In the genomic region with DNA sequence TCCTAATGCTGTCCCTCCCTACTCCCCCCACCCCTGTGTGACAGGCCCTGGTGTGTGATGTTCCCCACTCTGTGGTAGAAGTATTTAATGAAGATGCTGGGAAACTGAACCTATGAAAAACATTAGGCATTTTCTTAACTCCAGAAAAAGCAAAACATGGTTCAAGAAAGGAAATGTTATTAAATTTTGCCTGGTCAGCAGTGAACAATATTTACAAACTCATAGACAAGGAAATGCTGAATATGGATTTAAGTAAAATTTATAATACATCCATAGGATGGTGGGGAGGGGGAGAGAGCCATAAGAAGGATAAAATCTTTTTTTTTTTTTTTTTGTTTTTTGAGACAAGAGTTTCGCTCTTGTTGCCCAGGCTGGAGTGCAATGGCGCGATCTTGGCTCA, we compare ENCODE assay signal across 2 cellular contexts.
TF ChIP-seq lines count a peak whose summit lies in the region.

No MANE protein-coding gene starts in this region.

TF ChIP-seq in A549, 52 proteins besides CTCF, POLR2A, EP300 and RAD21:
- TF ChIP-seq EHMT2 (IDR thresholded peaks at IDR 0.05; ENCODE audit: low read depth) (no peak), MAFK (IDR thresholded peaks at IDR 0.05; ENCODE audit: partially characterized antibody) (peak; percentile 85), JUN (IDR thresholded peaks at IDR 0.05) (no peak)

TF ChIP-seq in K562, 482 proteins besides CTCF, POLR2A, EP300 and RAD21:
- TF ChIP-seq POLR2AphosphoS5 (IDR thresholded peaks at IDR 0.05; ENCODE audit: control insufficient read depth, insufficient read depth, low read depth, low read length) = no peak
- TF ChIP-seq, protein P1, sequence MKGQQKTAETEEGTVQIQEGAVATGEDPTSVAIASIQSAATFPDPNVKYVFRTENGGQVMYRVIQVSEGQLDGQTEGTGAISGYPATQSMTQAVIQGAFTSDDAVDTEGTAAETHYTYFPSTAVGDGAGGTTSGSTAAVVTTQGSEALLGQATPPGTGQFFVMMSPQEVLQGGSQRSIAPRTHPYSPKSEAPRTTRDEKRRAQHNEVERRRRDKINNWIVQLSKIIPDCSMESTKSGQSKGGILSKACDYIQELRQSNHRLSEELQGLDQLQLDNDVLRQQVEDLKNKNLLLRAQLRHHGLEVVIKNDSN (CRISPR knock-in tag; IDR thresholded peaks at IDR 0.05) = no peak
- TF ChIP-seq RFX5 (IDR thresholded peaks at IDR 0.05; ENCODE audit: low read depth, low read length) = no peak
- TF ChIP-seq, protein P2, sequence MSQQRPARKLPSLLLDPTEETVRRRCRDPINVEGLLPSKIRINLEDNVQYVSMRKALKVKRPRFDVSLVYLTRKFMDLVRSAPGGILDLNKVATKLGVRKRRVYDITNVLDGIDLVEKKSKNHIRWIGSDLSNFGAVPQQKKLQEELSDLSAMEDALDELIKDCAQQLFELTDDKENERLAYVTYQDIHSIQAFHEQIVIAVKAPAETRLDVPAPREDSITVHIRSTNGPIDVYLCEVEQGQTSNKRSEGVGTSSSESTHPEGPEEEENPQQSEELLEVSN (IDR thresholded peaks at IDR 0.05; ENCODE audit: borderline replicate concordance in 1 of 2, extremely low read depth in 1 of 2, insufficient read depth in 1 of 2, insufficient read length in 1 of 2, low read depth in 1 of 2, low read length in 1 of 2, poor library complexity in 1 of 2, severe bottlenecking in 1 of 2) = no peak
- no peak for TF ChIP-seq ZNF384 (IDR thresholded peaks at IDR 0.05; ENCODE audit: low read depth, low read length)
- TF ChIP-seq PTBP1 (IDR thresholded peaks at IDR 0.05; ENCODE audit: low read depth, low read length) = no peak
- peak; percentile 91 for TF ChIP-seq ZNF316 (IDR thresholded peaks at IDR 0.05)
- TF ChIP-seq HLTF (IDR thresholded peaks at IDR 0.05) = no peak
- TF ChIP-seq MAFK (IDR thresholded peaks at IDR 0.05; ENCODE audit: low read length) = 0 out of 2 replicates have a peak, but pooled peaks have one; percentile 14
- TF ChIP-seq PPARD (CRISPR knock-in tag; IDR thresholded peaks at IDR 0.05) = no peak
- no peak for TF ChIP-seq NR2C1 (IDR thresholded peaks at IDR 0.05)
- TF ChIP-seq NR2C1 (tag; IDR thresholded peaks at IDR 0.05) = no peak
- TF ChIP-seq C11orf30 (IDR thresholded peaks at IDR 0.05; ENCODE audit: low read depth) = peak; percentile 77
- TF ChIP-seq ZNF764 (CRISPR knock-in tag; IDR thresholded peaks at IDR 0.05; ENCODE audit: low read depth) = no peak
- no peak for TF ChIP-seq FIP1L1 (IDR thresholded peaks at IDR 0.05; ENCODE audit: low read depth, low read length, poor library complexity, severe bottlenecking)
- TF ChIP-seq ZNF766 (CRISPR knock-in tag; conservative IDR thresholded peaks at IDR 0.05) = no peak
- no peak for TF ChIP-seq KDM1A (IDR thresholded peaks at IDR 0.05)
- no peak for TF ChIP-seq ZNF140 (CRISPR knock-in tag; IDR thresholded peaks at IDR 0.05)
- no peak for TF ChIP-seq CBX3 (IDR thresholded peaks at IDR 0.05; ENCODE audit: borderline replicate concordance in 1 of 2, low read length in 2 of 2)
- no peak for TF ChIP-seq ZNF124 (CRISPR knock-in tag; IDR thresholded peaks at IDR 0.05)
- no peak for TF ChIP-seq TRIM24 (IDR thresholded peaks at IDR 0.05)
- TF ChIP-seq, protein P3, sequence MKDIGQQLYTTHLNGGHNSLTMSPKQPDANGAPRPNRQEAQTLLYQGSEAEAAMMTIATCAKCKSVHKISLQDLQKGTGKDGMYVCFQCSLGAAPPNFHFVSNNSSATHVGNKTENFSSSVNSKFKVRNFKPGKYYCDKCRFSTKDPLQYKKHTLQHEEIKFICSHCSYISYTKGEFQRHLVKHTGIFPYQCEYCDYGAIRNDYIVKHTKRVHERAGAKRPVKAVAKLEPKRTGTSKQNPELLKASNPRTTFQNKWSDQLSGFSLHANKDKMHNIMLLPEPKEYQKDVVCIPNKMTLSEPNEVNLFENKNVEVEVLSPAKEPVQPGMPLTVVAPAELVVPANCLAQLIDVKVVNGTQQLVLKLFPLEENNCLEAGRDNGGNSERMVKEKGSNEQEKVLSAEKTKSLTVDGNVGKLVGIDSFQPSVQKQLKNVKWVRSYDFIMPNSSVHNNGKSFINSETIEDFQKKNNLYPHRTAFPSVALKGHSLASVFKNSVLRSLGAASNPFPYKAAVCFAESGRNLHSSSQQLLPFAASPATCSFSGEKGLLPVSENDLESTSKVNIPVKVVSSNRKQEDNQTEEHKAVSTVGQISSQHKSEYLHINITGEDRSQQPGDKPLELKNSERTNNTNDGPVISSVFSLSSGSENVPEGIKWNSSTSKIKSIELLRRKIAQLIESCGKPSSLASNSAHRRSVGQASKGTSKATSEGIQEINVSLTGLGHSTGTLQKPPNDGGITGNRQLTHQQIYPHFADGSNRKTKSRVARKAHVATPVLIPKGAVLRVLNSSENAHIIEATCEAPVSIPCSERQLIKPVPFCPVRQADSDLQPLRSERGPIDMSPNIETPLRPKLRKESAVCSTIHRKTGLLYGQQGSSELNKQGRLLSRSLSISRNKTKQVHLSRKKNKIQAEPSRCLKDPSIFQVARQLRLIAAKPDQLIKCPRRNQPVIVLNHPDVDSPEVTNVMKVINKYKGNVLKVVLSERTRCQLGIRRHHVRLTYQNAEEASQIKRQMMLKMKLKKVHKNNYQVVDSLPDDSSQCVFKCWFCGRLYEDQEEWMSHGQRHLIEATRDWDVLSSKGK (CRISPR knock-in tag; IDR thresholded peaks at IDR 0.05) = no peak
- TF ChIP-seq MAFG (tag; conservative IDR thresholded peaks at IDR 0.05) = peak; percentile 36; the same call in 1 of the 2 replicates
- TF ChIP-seq, protein P4, sequence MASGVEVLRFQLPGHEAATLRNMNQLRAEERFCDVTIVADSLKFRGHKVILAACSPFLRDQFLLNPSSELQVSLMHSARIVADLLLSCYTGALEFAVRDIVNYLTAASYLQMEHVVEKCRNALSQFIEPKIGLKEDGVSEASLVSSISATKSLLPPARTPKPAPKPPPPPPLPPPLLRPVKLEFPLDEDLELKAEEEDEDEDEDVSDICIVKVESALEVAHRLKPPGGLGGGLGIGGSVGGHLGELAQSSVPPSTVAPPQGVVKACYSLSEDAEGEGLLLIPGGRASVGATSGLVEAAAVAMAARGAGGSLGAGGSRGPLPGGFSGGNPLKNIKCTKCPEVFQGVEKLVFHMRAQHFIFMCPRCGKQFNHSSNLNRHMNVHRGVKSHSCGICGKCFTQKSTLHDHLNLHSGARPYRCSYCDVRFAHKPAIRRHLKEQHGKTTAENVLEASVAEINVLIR (CRISPR knock-in tag; IDR thresholded peaks at IDR 0.05) = no peak
- TF ChIP-seq MTF1 (CRISPR knock-in tag; IDR thresholded peaks at IDR 0.05; ENCODE audit: borderline replicate concordance) = no peak
